ENCODE assay signal across 2 cellular contexts in the genomic region with DNA sequence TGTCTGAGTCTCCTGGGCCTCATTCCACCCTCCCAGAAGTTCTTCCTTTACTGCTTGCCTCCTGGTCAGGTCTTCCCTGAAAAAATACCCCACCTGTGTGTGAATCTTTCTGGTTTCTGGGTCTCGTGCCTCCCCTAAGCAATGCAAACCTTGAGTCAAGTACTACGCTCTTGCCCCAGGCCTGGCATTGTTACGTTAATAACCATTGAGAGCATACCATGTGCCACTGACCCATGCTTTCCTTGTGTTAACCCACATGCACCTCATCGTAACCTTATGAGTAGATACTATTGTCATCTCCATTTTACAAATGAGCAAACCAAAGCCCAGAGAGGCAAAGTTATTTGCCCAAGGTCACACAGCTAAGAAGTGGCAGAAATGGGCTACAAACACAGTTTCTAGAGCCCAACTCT.
TF ChIP-seq lines count a peak whose summit lies in the region.

No MANE protein-coding gene starts in this region.

TF ChIP-seq in GM23338, 12 proteins besides CTCF, POLR2A, EP300 and RAD21:
- TF ChIP-seq ZNF114 (CRISPR knock-in tag; IDR thresholded peaks at IDR 0.05) (no peak), CREB1 (CRISPR knock-in tag; IDR thresholded peaks at IDR 0.05; ENCODE audit: low read depth) (no peak)
- TF ChIP-seq, protein P1, sequence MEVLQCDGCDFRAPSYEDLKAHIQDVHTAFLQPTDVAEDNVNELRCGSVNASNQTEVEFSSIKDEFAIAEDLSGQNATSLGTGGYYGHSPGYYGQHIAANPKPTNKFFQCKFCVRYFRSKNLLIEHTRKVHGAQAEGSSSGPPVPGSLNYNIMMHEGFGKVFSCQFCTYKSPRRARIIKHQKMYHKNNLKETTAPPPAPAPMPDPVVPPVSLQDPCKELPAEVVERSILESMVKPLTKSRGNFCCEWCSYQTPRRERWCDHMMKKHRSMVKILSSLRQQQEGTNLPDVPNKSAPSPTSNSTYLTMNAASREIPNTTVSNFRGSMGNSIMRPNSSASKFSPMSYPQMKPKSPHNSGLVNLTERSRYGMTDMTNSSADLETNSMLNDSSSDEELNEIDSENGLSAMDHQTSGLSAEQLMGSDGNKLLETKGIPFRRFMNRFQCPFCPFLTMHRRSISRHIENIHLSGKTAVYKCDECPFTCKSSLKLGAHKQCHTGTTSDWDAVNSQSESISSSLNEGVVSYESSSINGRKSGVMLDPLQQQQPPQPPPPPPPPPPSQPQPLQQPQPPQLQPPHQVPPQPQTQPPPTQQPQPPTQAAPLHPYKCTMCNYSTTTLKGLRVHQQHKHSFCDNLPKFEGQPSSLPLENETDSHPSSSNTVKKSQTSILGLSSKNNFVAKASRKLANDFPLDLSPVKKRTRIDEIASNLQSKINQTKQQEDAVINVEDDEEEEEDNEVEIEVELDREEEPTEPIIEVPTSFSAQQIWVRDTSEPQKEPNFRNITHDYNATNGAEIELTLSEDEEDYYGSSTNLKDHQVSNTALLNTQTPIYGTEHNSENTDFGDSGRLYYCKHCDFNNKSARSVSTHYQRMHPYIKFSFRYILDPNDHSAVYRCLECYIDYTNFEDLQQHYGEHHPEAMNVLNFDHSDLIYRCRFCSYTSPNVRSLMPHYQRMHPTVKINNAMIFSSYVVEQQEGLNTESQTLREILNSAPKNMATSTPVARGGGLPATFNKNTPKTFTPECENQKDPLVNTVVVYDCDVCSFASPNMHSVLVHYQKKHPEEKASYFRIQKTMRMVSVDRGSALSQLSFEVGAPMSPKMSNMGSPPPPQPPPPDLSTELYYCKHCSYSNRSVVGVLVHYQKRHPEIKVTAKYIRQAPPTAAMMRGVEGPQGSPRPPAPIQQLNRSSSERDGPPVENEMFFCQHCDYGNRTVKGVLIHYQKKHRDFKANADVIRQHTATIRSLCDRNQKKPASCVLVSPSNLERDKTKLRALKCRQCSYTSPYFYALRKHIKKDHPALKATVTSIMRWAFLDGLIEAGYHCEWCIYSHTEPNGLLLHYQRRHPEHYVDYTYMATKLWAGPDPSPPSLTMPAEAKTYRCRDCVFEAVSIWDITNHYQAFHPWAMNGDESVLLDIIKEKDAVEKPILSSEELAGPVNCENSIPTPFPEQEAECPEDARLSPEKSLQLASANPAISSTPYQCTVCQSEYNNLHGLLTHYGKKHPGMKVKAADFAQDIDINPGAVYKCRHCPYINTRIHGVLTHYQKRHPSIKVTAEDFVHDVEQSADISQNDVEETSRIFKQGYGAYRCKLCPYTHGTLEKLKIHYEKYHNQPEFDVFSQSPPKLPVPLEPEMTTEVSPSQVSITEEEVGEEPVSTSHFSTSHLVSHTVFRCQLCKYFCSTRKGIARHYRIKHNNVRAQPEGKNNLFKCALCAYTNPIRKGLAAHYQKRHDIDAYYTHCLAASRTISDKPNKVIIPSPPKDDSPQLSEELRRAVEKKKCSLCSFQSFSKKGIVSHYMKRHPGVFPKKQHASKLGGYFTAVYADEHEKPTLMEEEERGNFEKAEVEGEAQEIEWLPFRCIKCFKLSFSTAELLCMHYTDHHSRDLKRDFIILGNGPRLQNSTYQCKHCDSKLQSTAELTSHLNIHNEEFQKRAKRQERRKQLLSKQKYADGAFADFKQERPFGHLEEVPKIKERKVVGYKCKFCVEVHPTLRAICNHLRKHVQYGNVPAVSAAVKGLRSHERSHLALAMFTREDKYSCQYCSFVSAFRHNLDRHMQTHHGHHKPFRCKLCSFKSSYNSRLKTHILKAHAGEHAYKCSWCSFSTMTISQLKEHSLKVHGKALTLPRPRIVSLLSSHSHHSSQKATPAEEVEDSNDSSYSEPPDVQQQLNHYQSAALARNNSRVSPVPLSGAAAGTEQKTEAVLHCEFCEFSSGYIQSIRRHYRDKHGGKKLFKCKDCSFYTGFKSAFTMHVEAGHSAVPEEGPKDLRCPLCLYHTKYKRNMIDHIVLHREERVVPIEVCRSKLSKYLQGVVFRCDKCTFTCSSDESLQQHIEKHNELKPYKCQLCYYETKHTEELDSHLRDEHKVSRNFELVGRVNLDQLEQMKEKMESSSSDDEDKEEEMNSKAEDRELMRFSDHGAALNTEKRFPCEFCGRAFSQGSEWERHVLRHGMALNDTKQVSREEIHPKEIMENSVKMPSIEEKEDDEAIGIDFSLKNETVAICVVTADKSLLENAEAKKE (CRISPR knock-in tag; IDR thresholded peaks at IDR 0.05) = no peak

TF ChIP-seq in endothelial cell of umbilical vein, 7 proteins besides CTCF, POLR2A, EP300 and RAD21:
- TF ChIP-seq JUN (IDR thresholded peaks at IDR 0.05; ENCODE audit: borderline replicate concordance, insufficient read depth, insufficient read length, low read depth) (no peak), FOS (IDR thresholded peaks at IDR 0.05; ENCODE audit: borderline replicate concordance, insufficient read depth, low read length) (no peak), GATA2 (IDR thresholded peaks at IDR 0.05; ENCODE audit: insufficient read depth, insufficient read length, low read depth, low read length) (no peak), MYC (IDR thresholded peaks at IDR 0.05; ENCODE audit: low read depth, low read length) (no peak), POLR2AphosphoS5 (IDR thresholded peaks at IDR 0.05; ENCODE audit: insufficient read depth, low read depth, low read length) (no peak), EZH2 (IDR thresholded peaks at IDR 0.05; ENCODE audit: borderline replicate concordance, low read depth, low read length, severe bottlenecking) (no peak)
- TF ChIP-seq, protein P2, sequence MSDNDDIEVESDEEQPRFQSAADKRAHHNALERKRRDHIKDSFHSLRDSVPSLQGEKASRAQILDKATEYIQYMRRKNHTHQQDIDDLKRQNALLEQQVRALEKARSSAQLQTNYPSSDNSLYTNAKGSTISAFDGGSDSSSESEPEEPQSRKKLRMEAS (IDR thresholded peaks at IDR 0.05; ENCODE audit: insufficient read depth, insufficient read length) = no peak
